ENCODE assay signal across 1 cellular context in genomic region chr3:122092460-122093165, GRCh38.
TF ChIP-seq lines count a peak whose summit lies in the region.

No MANE protein-coding gene starts in this region.

TF ChIP-seq in H1, 55 proteins besides CTCF, POLR2A, EP300 and RAD21 (continued from another document):
- no peak for TF ChIP-seq CHD7 (IDR thresholded peaks at IDR 0.05; ENCODE audit: insufficient replicate concordance, low read length)
- TF ChIP-seq SP2 (IDR thresholded peaks at IDR 0.05; ENCODE audit: low read length): no peak
- no peak for TF ChIP-seq ATF3 (IDR thresholded peaks at IDR 0.05; ENCODE audit: insufficient read depth, low read depth, low read length)
- TF ChIP-seq GTF2F1 (IDR thresholded peaks at IDR 0.05; ENCODE audit: borderline replicate concordance, low read depth, low read length): no peak
- no peak for TF ChIP-seq HDAC2 (IDR thresholded peaks at IDR 0.05; ENCODE audit: borderline replicate concordance in 1 of 2, low read depth in 2 of 2, low read length in 2 of 2)
TF ChIP-seq in H1: peak in this region for 0.
